ENCODE assay signal across 10 cellular contexts in genomic region chr16:50267651-50268050, GRCh38. TPM values are rescaled to one million over a fixed set of nuclear protein-coding genes. Genes with fewer than 3 reads are reported as not detected.
A peak's percentile ranks its signal among the peaks of the same experiment; 100 is the strongest.
DNase-seq lines count a peak whose midpoint lies in the region; ATAC-seq and TF ChIP-seq lines count a peak whose summit lies in the region.
"Had no signal": no experiment of that assay in that cellular context is flagged by ENCODE, and none has a peak within 500 bp of the region (broad histone marks: within the 10 kb centered on the region; RNA-seq: fewer than 3 reads in every experiment).

No MANE protein-coding gene starts in this region.

- ATAC-seq in GM21717 (IDR thresholded peaks at IDR 0.05; ENCODE audit: unreplicated experiment) = no peak
- ATAC-seq: WTC11 had no signal

- no peak overlapping the region for H3K27ac ChIP-seq in OCI-LY3 (ENCODE audit: low read length)

- no peak overlapping the region for H2AFZ ChIP-seq in OCI-LY3 (ENCODE audit: low read depth, low read length)

- H3K9me3 ChIP-seq in OCI-LY3 (ENCODE audit: insufficient read depth, low read length) = no peaks in the 10 kb centered on the region

- no peak overlapping the region for H3K4me3 ChIP-seq in OCI-LY3 (ENCODE audit: low read length)

- no peaks in the 10 kb centered on the region for H4K20me1 ChIP-seq in OCI-LY3 (ENCODE audit: insufficient read depth, low read length)

- H3K36me3 ChIP-seq in OCI-LY3 (replicated peaks; ENCODE audit: low read depth, low read length) = no peaks in the 10 kb centered on the region

- H3K4me2 ChIP-seq in OCI-LY3 (ENCODE audit: low read length) = peak overlapping the region; percentile 98; the same call in 1 of the 2 replicates

- no peaks in the 10 kb centered on the region for H3K27me3 ChIP-seq in OCI-LY3 (ENCODE audit: low read depth, low read length)

- peak; percentile 68 for DNase-seq in activated CD8-positive, alpha-beta memory T cell treated with anti-CD3 and anti-CD28 coated beads for 24 hours
- no peak for DNase-seq in activated CD8-positive, alpha-beta memory T cell treated with anti-CD3 and anti-CD28 coated beads, Interleukin-2, amount 50 U/mL, for 4 hours
- DNase-seq in central memory CD4-positive, alpha-beta T cell = peak; percentile 36
- DNase-seq in stimulated activated CD8-positive, alpha-beta memory T cell treated with anti-CD3 and anti-CD28 coated beads, Interleukin-4, amount 100 ng/mL, for 48 hours = peak; percentile 43
- DNase-seq in dermis blood vessel endothelial cell (no peak), NCI-H2029 treated with DMSO at 0.1 percent for 48 hours (lab: John Stamatoyannopoulos, UW) (no peak)
- DNase-seq: NCI-H2081 treated with DMSO at 0.1 percent for 48 hours had no signal

- no peaks in the 10 kb centered on the region for H3K79me2 ChIP-seq in OCI-LY3 (ENCODE audit: low read length)

- no peak overlapping the region for H3K9ac ChIP-seq in OCI-LY3 (ENCODE audit: low read length)

- peaks cover 32% of the 10 kb centered on the region for H3K4me1 ChIP-seq in OCI-LY3 (ENCODE audit: low read length)

- no peak for TF ChIP-seq CTCF in OCI-LY3 (IDR thresholded peaks at IDR 0.05; ENCODE audit: low read depth, low read length)

RNA-seq across cellular contexts. Expression of gene ADCY7, which starts 1.3 kb away (rescaled TPM):
- total RNA-seq in dermis blood vessel endothelial cell = 4.4 and 5.1 TPM in 2 replicates

Comparison
In these comparisons a context has a peak if more than half of its experiments do, and no peak if none do; other contexts are left out.
1. DNase-seq: peak in activated CD8-positive, alpha-beta memory T cell treated with anti-CD3 and anti-CD28 coated beads for 24 hours (single experiment), central memory CD4-positive, alpha-beta T cell (single experiment) and stimulated activated CD8-positive, alpha-beta memory T cell treated with anti-CD3 and anti-CD28 coated beads, Interleukin-4, amount 100 ng/mL, for 48 hours (single experiment); none in activated CD8-positive, alpha-beta memory T cell treated with anti-CD3 and anti-CD28 coated beads, Interleukin-2, amount 50 U/mL, for 4 hours (single experiment), dermis blood vessel endothelial cell (single experiment) and NCI-H2029 treated with DMSO at 0.1 percent for 48 hours (single experiment).